ENCODE assay signal across 37 cellular contexts in the genomic region with DNA sequence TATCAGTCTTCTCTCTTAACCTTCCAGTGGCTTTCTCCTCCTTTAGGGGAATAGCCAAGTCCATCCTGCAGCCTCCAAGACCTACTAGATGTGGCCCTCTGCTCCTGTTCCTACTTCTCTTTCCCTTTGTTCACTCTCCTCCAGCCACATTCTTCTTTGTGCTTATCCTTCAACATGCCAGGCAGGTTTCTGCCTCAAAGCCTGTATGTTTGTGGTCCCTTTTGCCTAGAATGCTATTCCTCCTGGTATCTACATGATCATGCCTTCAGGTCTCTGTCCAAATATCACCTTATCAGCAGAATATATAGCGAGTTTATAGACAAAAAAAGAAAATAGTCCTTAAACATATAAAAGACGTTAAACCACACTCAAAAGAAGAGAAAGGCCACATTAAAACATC. TPM values are rescaled to one million over a fixed set of nuclear protein-coding genes. Genes with fewer than 3 reads are reported as not detected.
"Had no signal": no experiment of that assay in that cellular context is flagged by ENCODE, and none has a peak within 500 bp of the region (broad histone marks: within the 10 kb centered on the region; RNA-seq: fewer than 3 reads in every experiment).

No MANE protein-coding gene starts in this region.

- ATAC-seq: activated CD8-positive, alpha-beta T cell treated with anti-CD3 and anti-CD28 coated beads for 36 hours; activated naive CD4-positive, alpha-beta T cell treated with anti-CD3 and anti-CD28 coated beads, Interleukin-2, amount 50 U/mL, for 72 hours; activated T-cell treated with anti-CD3 and anti-CD28 coated beads, Interleukin-2, amount 50 U/mL, for 4 hours; activated T-cell treated with anti-CD3 and anti-CD28 coated beads, Interleukin-2, amount 50 U/mL, for 72 hours; activated T-helper 17 cell treated with anti-CD3 and anti-CD28 coated beads, Interleukin-2, amount 50 U/mL, for 72 hours; body of pancreas had no signal

- H3K4me1 ChIP-seq: adrenal gland, body of pancreas, breast epithelium had no signal

- H3K4me3 ChIP-seq: adrenal gland, body of pancreas, breast epithelium had no signal

- H3K27me3 ChIP-seq: adrenal gland, body of pancreas, brain microvascular endothelial cell, breast epithelium had no signal

- H3K9me3 ChIP-seq: adrenal gland, body of pancreas, breast epithelium had no signal

- DNase-seq: activated B cell treated with CpG ODN at 0.5 μM for 24 hours; activated CD4-positive, alpha-beta memory T cell treated with anti-CD3 and anti-CD28 coated beads for 36 hours; activated CD4-positive, alpha-beta T cell treated with anti-CD3 and anti-CD28 coated beads for 4 hours; activated CD4-positive, alpha-beta T cell treated with anti-CD3 and anti-CD28 coated beads, Interleukin-2, amount 10 ng/mL, durations not matched to agents 24 days and 14 days; activated CD4-positive, alpha-beta T cell treated with anti-CD3 and anti-CD28 coated beads, Interleukin-2, amount 50 U/mL, for 1 hour; activated CD4-positive, alpha-beta T cell treated with anti-CD3 and anti-CD28 coated beads, Interleukin-2, amount 50 U/mL, for 4 hours; activated CD4-positive, CD25-positive, alpha-beta regulatory T cell treated with anti-CD3 and anti-CD28 coated beads, Interleukin-2, amount 50 U/mL, for 72 hours; activated CD8-positive, alpha-beta memory T cell treated with anti-CD3 and anti-CD28 coated beads, Interleukin-2, amount 50 U/mL, for 4 hours; activated CD8-positive, alpha-beta T cell treated with anti-CD3 and anti-CD28 coated beads for 36 hours; activated effector memory CD4-positive, alpha-beta T cell treated with anti-CD3 and anti-CD28 coated beads, Interleukin-2, amount 50 U/mL, for 16 hours; activated gamma-delta T cell treated with Interleukin-2 at 50 U/mL for 16 hours; activated naive CD4-positive, alpha-beta T cell; activated naive CD4-positive, alpha-beta T cell treated with anti-CD3 and anti-CD28 coated beads for 36 hours; activated naive CD4-positive, alpha-beta T cell treated with anti-CD3 and anti-CD28 coated beads, Interleukin-2, amount 50 U/mL, for 16 hours; activated naive CD8-positive, alpha-beta T cell treated with anti-CD3 and anti-CD28 coated beads for 36 hours; activated T-cell treated with anti-CD3 and anti-CD28 coated beads for 4 hours; activated T-cell treated with anti-CD3 and anti-CD28 coated beads, Interleukin-2, amount 50 U/mL, for 1 hour; activated T-cell treated with anti-CD3 and anti-CD28 coated beads, Interleukin-2, amount 50 U/mL, for 4 hours; activated T-cell treated with anti-CD3 and anti-CD28 coated beads, Interleukin-2, amount 50 U/mL, for 72 hours; amniotic stem cell; aorta; body of pancreas; brain microvascular endothelial cell; central memory CD4-positive, alpha-beta T cell; T-helper 2 cell; T-helper 9 cell had no signal

- H3K36me3 ChIP-seq: adrenal gland, brain microvascular endothelial cell, breast epithelium had no signal

- H3K27ac ChIP-seq: adrenal gland, body of pancreas, brain microvascular endothelial cell, breast epithelium, VCaP had no signal

- FAIRE-seq: astrocyte, TTC549 had no signal

RNA-seq across cellular contexts. Expression of a gene that starts 5.5 kb away (rescaled TPM):
- total RNA-seq: activated B cell treated with CpG ODN at 0.5 μM for 24 hours; activated CD4-positive, alpha-beta memory T cell treated with anti-CD3 and anti-CD28 coated beads for 36 hours; activated CD4-positive, alpha-beta T cell treated with anti-CD3 and anti-CD28 coated beads, Interleukin-2, amount 10 ng/mL, durations not matched to agents 24 days and 14 days; activated CD8-positive, alpha-beta memory T cell treated with anti-CD3 and anti-CD28 coated beads for 36 hours; activated CD8-positive, alpha-beta T cell treated with anti-CD3 and anti-CD28 coated beads for 36 hours; activated naive CD4-positive, alpha-beta T cell treated with anti-CD3 and anti-CD28 coated beads for 36 hours; activated naive CD4-positive, alpha-beta T cell treated with anti-CD3 and anti-CD28 coated beads, Interleukin-2, amount 50 U/mL, for 72 hours; activated naive CD8-positive, alpha-beta T cell treated with anti-CD3 and anti-CD28 coated beads for 36 hours; activated T-cell treated with anti-CD3 and anti-CD28 coated beads, Interleukin-2, amount 50 U/mL, for 4 hours; activated T-cell treated with anti-CD3 and anti-CD28 coated beads, Interleukin-2, amount 50 U/mL, for 72 hours; activated T-helper 1 cell treated with anti-CD3 and anti-CD28 coated beads, Interleukin-12 subunit alpha, Interleukin-12 subunit beta, Interleukin-2, Interleukin-4 antibody, amounts not matched to agents 30 ng/mL and 10 ng/mL and 1 ng/mL, durations not matched to agents 14 hours and 24 hours and 36 hours; activated T-helper 17 cell treated with anti-CD3 and anti-CD28 coated beads, Interleukin-2, amount 50 U/mL, for 72 hours; adrenal gland; aorta; astrocyte; body of pancreas; breast epithelium; cardiac septum; cerebellum had no signal
- polyA plus RNA-seq: adrenal gland, aorta had no signal
